In the genomic region with DNA sequence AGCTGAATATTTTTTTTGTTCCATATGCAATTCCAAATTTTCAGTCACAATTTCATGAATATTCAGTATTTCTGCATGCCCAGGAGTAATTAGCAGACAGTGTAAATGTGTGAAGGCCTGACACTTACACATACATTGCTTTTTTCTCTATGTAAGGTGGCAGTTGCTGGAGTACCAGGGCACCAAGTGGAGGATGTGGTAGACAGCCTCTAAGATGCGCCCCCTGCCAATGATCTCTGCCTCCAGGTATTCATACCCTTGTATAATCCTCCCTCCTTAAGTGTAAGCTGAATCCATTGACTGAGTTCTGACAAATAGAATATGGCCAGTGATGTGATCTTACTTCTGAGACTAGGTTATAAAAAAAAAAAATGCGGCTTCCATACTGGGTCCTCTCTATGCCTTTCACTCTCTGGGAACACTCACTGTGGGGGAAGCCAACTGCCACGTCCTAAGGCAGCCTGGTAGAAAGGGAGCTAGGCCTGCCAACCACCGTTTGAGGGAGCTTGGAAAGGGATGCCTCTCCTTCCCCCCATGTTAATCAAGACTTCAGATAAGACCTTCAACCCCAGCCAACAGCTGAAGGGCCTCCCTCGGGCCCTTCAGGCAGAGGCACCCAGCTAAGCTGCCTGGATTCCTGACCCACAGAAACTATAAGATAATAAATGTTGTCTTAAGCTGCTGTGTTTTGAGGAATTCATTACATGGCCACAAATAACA, we compare ENCODE assay signal across 1 cellular context.
TF ChIP-seq lines count a peak whose summit lies in the region.

No MANE protein-coding gene starts in this region.

TF ChIP-seq in SK-N-SH, 30 proteins besides CTCF, POLR2A, EP300 and RAD21:
- TF ChIP-seq, protein P1, sequence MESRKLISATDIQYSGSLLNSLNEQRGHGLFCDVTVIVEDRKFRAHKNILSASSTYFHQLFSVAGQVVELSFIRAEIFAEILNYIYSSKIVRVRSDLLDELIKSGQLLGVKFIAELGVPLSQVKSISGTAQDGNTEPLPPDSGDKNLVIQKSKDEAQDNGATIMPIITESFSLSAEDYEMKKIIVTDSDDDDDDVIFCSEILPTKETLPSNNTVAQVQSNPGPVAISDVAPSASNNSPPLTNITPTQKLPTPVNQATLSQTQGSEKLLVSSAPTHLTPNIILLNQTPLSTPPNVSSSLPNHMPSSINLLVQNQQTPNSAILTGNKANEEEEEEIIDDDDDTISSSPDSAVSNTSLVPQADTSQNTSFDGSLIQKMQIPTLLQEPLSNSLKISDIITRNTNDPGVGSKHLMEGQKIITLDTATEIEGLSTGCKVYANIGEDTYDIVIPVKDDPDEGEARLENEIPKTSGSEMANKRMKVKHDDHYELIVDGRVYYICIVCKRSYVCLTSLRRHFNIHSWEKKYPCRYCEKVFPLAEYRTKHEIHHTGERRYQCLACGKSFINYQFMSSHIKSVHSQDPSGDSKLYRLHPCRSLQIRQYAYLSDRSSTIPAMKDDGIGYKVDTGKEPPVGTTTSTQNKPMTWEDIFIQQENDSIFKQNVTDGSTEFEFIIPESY (IDR thresholded peaks at IDR 0.05; ENCODE audit: borderline replicate concordance, low read depth) = no peak
- TF ChIP-seq YY1 (IDR thresholded peaks at IDR 0.05; ENCODE audit: low read depth) (no peak), RFX5 (IDR thresholded peaks at IDR 0.05; ENCODE audit: low read length) (no peak), NFIC (IDR thresholded peaks at IDR 0.05; ENCODE audit: borderline replicate concordance) (no peak), RCOR1 (IDR thresholded peaks at IDR 0.05; ENCODE audit: low read length) (no peak), POLR2AphosphoS5 (IDR thresholded peaks at IDR 0.05; ENCODE audit: low read depth, low read length) (no peak), USF2 (IDR thresholded peaks at IDR 0.05; ENCODE audit: borderline replicate concordance, low read depth, low read length) (no peak), ELF1 (IDR thresholded peaks at IDR 0.05) (no peak), GATA2 (CRISPR knock-in tag; IDR thresholded peaks at IDR 0.05) (no peak), PBX3 (IDR thresholded peaks at IDR 0.05) (no peak), GABPA (IDR thresholded peaks at IDR 0.05; ENCODE audit: low read depth) (no peak), TAF1 (IDR thresholded peaks at IDR 0.05; ENCODE audit: borderline replicate concordance, low read depth, low read length) (no peak), RXRA (IDR thresholded peaks at IDR 0.05; ENCODE audit: borderline replicate concordance, low read depth) (no peak), FOSL2 (IDR thresholded peaks at IDR 0.05; ENCODE audit: borderline replicate concordance, low read depth) (no peak)
